Comparison of ENCODE assay signal across 11 cellular contexts in the genomic region with DNA sequence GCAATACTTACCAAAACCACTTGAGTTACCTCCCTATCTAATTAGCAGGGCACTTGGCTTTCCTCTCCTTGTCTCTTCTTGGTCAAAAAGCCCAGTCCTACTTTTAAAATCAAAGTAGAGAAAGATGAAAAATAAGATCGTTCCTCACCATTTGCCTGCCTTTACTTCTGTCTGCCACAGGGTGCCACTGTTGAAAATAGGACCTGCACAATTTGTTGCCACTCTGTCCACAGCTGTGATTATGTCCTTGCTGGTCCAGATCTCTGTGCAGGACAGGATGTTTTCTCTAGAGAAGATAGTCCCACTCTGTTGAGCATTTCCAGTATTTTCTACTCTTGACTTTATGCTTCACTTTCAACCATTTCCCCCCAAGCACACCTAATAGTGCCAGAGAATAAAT.
DNase-seq lines count a peak whose midpoint lies in the region; ATAC-seq, FAIRE-seq and TF ChIP-seq lines count a peak whose summit lies in the region.
"Had no signal": no experiment of that assay in that cellular context is flagged by ENCODE, and none has a peak within 500 bp of the region (broad histone marks: within the 10 kb centered on the region; RNA-seq: fewer than 3 reads in every experiment).

No MANE protein-coding gene starts in this region.

- H3K79me2 ChIP-seq in HepG2 (ENCODE audit: insufficient read depth, low read length), result no peaks in the 10 kb centered on the region

- no peaks in the 10 kb centered on the region for H4K20me1 ChIP-seq in HepG2 (ENCODE audit: insufficient read depth, low read length)

- no peak overlapping the region for H3K4me2 ChIP-seq in HepG2 (ENCODE audit: low read depth, low read length)

- TF ChIP-seq EP300 in HepG2 (IDR thresholded peaks at IDR 0.05; ENCODE audit: low read depth in 2 of 2, low read length in 2 of 2), result no peak
- TF ChIP-seq EP300 in HepG2 (CRISPR knock-in tag; IDR thresholded peaks at IDR 0.05; ENCODE audit: borderline replicate concordance), result no peak

- H3K9ac ChIP-seq in HepG2 (ENCODE audit: insufficient read depth, low read depth, low read length), result no peak overlapping the region

- POLR2A ChIA-PET in HepG2 (lab: Yijun Ruan, JAX), result no interaction called here

- in situ Hi-C loops in HepG2 (cut with HindIII; ENCODE audit: extremely low pct_ligation_motif_present, low pct_unique_long_range_greater_than_20kb), result no loop called here

- CTCF ChIA-PET in HepG2 (lab: Yijun Ruan, JAX; ENCODE audit: low intra/inter-chr PET ratio, low total read pairs), result no interaction called here

- H3K4me1 ChIP-seq in HepG2 (ENCODE audit: insufficient read depth, low read length) (no peaks in the 10 kb centered on the region), right lobe of liver (no peaks in the 10 kb centered on the region)

- H3K9me3 ChIP-seq in HepG2 (ENCODE audit: low read length) (peaks cover 10% of the 10 kb centered on the region; the same call in 1 of the 2 replicates), right lobe of liver (no peaks in the 10 kb centered on the region)

- no peak overlapping the region for H3K4me3 ChIP-seq in HepG2 (replicated peaks in 1 of 3; ENCODE audit: insufficient read depth in 1 of 3, low read depth in 2 of 3, low read length in 3 of 3)
- H3K4me3 ChIP-seq in right lobe of liver, result no peak overlapping the region

- TF ChIP-seq POLR2A in HepG2 (IDR thresholded peaks at IDR 0.05; ENCODE audit: insufficient read depth in 1 of 2, low read depth in 2 of 2, low read length in 2 of 2), result no peak
- TF ChIP-seq POLR2A in right lobe of liver (IDR thresholded peaks at IDR 0.05), result no peak

- DNase-seq in HepG2 (ENCODE audit: low spot score), result no peak
- DNase-seq in right lobe of liver, result no peak
- peak; percentile 30 for DNase-seq in NCI-H69 (lab: John Stamatoyannopoulos, UW)
- peak; percentile 1 to 6 for DNase-seq in dermis microvascular lymphatic vessel endothelial cell (ENCODE audit: low read depth in 2 of 2)
- peak; percentile 9 for DNase-seq in urothelium cell line (ENCODE audit: low spot score)
- no peak for DNase-seq in OCI-M2 (lab: John Stamatoyannopoulos, UW; ENCODE audit: unreplicated experiment)
- no peak for DNase-seq in NCI-H526 treated with DMSO at 0.1 percent for 48 hours (lab: John Stamatoyannopoulos, UW)
- DNase-seq: activated T-cell treated with anti-CD3 and anti-CD28 coated beads, Interleukin-2, amount 50 U/mL, for 1 hour; HCEC 1CT; T-helper 2 cell had no signal

- H3K36me3 ChIP-seq in HepG2 (replicated peaks in 1 of 2; ENCODE audit: control insufficient read depth in 1 of 2, insufficient read depth in 2 of 2, low read length in 2 of 2) (no peaks in the 10 kb centered on the region), right lobe of liver (no peaks in the 10 kb centered on the region)

- no peak for FAIRE-seq in HepG2 (lab: Jason Lieb, UNC)
- FAIRE-seq in urothelium cell line (lab: Jason Lieb, UNC), result no peak

- TF ChIP-seq RAD21 in HepG2 (CRISPR knock-in tag; IDR thresholded peaks at IDR 0.05), result no peak

- no peak overlapping the region for H2AFZ ChIP-seq in HepG2 (ENCODE audit: low read length)

- WGBS in HepG2 (ENCODE audit: low lambda C conversion rate), result 0% methylated on average over 1 of the region's 1 CpG
- WGBS in right lobe of liver (ENCODE audit: insufficient coverage, low coverage, low lambda C conversion rate, missing lambda C conversion rate), result 55% methylated on average over 1 of the region's 1 CpG

- no peak overlapping the region for H3K27ac ChIP-seq in HepG2 (ENCODE audit: extremely low read length, insufficient read depth, low read length)
- no peak overlapping the region for H3K27ac ChIP-seq in right lobe of liver

- H3K27me3 ChIP-seq in HepG2 (ENCODE audit: control insufficient read depth in 1 of 2, insufficient read depth in 2 of 2, low read length in 2 of 2), result no peaks in the 10 kb centered on the region
- H3K27me3 ChIP-seq in right lobe of liver, result no peaks in the 10 kb centered on the region

- intact Hi-C loops in HepG2 (cut with micrococcal nuclease; ENCODE audit: unreplicated experiment), result no loop called here
- intact Hi-C loops in right lobe of liver (cut with DNase I), result no loop called here

- no TSS peak for BruUV-seq in HepG2 (replicated peaks; lab: Mats Ljungman, UMichigan)

- peak; percentile 32; the same call in 1 of the 2 replicates for TF ChIP-seq CTCF in HepG2 (CRISPR knock-in tag; IDR thresholded peaks at IDR 0.05)
- TF ChIP-seq CTCF in right lobe of liver (IDR thresholded peaks at IDR 0.05), result peak in 2 of 4 donors; percentile 11 to 18

- ATAC-seq in HepG2 (peak; percentile 39; the same call in 1 of the 3 replicates), right lobe of liver (no peak), GM18868 (IDR thresholded peaks at IDR 0.05; ENCODE audit: unreplicated experiment) (no peak)

TF ChIP-seq in HepG2, 621 proteins besides CTCF, POLR2A, EP300 and RAD21:
- no peak for TF ChIP-seq GABPB1 (CRISPR knock-in tag; IDR thresholded peaks at IDR 0.05)
- TF ChIP-seq, protein P1, sequence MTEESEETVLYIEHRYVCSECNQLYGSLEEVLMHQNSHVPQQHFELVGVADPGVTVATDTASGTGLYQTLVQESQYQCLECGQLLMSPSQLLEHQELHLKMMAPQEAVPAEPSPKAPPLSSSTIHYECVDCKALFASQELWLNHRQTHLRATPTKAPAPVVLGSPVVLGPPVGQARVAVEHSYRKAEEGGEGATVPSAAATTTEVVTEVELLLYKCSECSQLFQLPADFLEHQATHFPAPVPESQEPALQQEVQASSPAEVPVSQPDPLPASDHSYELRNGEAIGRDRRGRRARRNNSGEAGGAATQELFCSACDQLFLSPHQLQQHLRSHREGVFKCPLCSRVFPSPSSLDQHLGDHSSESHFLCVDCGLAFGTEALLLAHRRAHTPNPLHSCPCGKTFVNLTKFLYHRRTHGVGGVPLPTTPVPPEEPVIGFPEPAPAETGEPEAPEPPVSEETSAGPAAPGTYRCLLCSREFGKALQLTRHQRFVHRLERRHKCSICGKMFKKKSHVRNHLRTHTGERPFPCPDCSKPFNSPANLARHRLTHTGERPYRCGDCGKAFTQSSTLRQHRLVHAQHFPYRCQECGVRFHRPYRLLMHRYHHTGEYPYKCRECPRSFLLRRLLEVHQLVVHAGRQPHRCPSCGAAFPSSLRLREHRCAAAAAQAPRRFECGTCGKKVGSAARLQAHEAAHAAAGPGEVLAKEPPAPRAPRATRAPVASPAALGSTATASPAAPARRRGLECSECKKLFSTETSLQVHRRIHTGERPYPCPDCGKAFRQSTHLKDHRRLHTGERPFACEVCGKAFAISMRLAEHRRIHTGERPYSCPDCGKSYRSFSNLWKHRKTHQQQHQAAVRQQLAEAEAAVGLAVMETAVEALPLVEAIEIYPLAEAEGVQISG (CRISPR knock-in tag; IDR thresholded peaks at IDR 0.05), result peak; percentile 53
TF ChIP-seq in HepG2: peak in this region for 1.

Comparison
In these comparisons a context has a peak if more than half of its experiments do, and no peak if none do; other contexts are left out.
1. DNase-seq: peak in NCI-H69 (single experiment), dermis microvascular lymphatic vessel endothelial cell (2 of 2) and urothelium cell line (single experiment); none in HepG2 (single experiment), right lobe of liver (0 of 3), OCI-M2 (single experiment) and NCI-H526 treated with DMSO at 0.1 percent for 48 hours (single experiment).